Comparison of ENCODE assay signal across 21 cellular contexts in genomic region chr13:46906440-46906839, GRCh38. TPM values are rescaled to one million over a fixed set of nuclear protein-coding genes. Genes with fewer than 3 reads are reported as not detected.
"Had no signal": no experiment of that assay in that cellular context is flagged by ENCODE, and none has a peak within 500 bp of the region (broad histone marks: within the 10 kb centered on the region; RNA-seq: fewer than 3 reads in every experiment).

No MANE protein-coding gene starts in this region.

- ATAC-seq: Right ventricle myocardium inferior, SK-N-SH treated with all-trans-retinoic acid at 6 μM for 48 hours had no signal

- H2AFZ ChIP-seq: PC-9 had no signal

- H3K4me2 ChIP-seq: PC-9 had no signal

- H3K27ac ChIP-seq: PC-9, Peyer's patch, SJCRH30 had no signal

- H3K27me3 ChIP-seq: MG63, Peyer's patch, SJCRH30 had no signal

- H3K4me3 ChIP-seq: MG63, PC-9, Peyer's patch, SJCRH30 had no signal

- DNase-seq: KBM-7, MG63, NCI-H1092 treated with DMSO at 0.1 percent for 48 hours, NCI-H1436, NCI-H187, NCI-H2029, NCI-H2081 treated with DMSO at 0.1 percent for 48 hours, NCI-H2171, NCI-H226, NCI-H446, NCI-H510A, NCI-H524 treated with DMSO at 0.1 percent for 48 hours, NCI-H69, NCI-H774, PC-9, Peyer's patch, SHP77 treated with DMSO at 0.1 percent for 48 hours, SJCRH30 had no signal

- H3K36me3 ChIP-seq: MG63, Peyer's patch, SJCRH30 had no signal

- H3K4me1 ChIP-seq: Peyer's patch, SJCRH30 had no signal

- H3K9me3 ChIP-seq: MG63, Peyer's patch, SJCRH30 had no signal

RNA-seq across cellular contexts. Expression of gene HTR2A, which starts 9.6 kb away (rescaled TPM):
- total RNA-seq: HT-29, PC-9, Right ventricle myocardium inferior had no signal
